6 cellular contexts compared by ENCODE assay signal in the genomic region with DNA sequence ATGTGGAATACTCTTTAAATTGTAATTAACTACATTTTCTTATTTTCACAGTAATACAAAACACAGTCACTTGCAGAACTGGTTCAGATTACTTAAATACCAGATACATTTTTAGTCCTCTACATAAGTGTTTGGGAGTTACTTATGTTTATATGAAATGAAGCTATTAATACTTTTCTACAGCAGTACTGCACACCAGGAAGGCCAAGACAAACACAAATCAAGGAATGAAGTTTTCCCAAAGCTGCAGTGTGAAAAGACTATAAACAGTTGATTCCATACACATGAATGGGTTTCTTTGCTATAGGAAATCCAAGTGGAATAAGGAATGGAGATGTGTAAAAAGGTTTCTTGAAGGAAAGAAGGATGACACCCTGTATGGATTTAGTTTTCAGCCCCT. TPM values are rescaled to one million over a fixed set of nuclear protein-coding genes. Genes with fewer than 3 reads are reported as not detected.
A peak's percentile ranks its signal among the peaks of the same experiment; 100 is the strongest.
DNase-seq lines count a peak whose midpoint lies in the region; ATAC-seq, FAIRE-seq and TF ChIP-seq lines count a peak whose summit lies in the region.
"Not testable (repeated sequence)": the region's sequence is repeated elsewhere in the genome, so short reads cannot be mapped to it uniquely, and the experiment has no call there.

No MANE protein-coding gene starts in this region.

- intact Hi-C loops in esophagus muscularis mucosa (cut with DNase I); natural killer cell (cut with micrococcal nuclease): not testable (repeated sequence)

- ATAC-seq in T-helper 17 cell; natural killer cell; thoracic aorta (ENCODE audit: insufficient number of reproducible peaks, low FRiP score, low read depth): not testable (repeated sequence)

- not testable (repeated sequence) for DNase-seq in D721Med (ENCODE audit: insufficient read length, low spot score); HFFc6; T-helper 17 cell; esophagus muscularis mucosa (ENCODE audit: extremely low spot score); natural killer cell; thoracic aorta (ENCODE audit: low spot score)

- not testable (repeated sequence) for H3K9me3 ChIP-seq in T-helper 17 cell (ENCODE audit: control insufficient read depth, low read length, poor library complexity, severe bottlenecking); esophagus muscularis mucosa; thoracic aorta

- H3K27ac ChIP-seq in esophagus muscularis mucosa (replicated peaks in 1 of 4) (peak overlapping the region; percentile 20 to 59 (median 35)), thoracic aorta (peak overlapping the region; percentile 8 to 23)

- not testable (repeated sequence) for H3K27me3 Mint-ChIP-seq in HFFc6 (ENCODE audit: insufficient read depth); T-helper 17 cell; natural killer cell (ENCODE audit: low read depth in 2 of 2)

- peak; percentile 64 for FAIRE-seq in D721Med (lab: Jason Lieb, UNC)

- not testable (repeated sequence) for H3K4me3 ChIP-seq in esophagus muscularis mucosa, thoracic aorta

- H3K27ac Mint-ChIP-seq in HFFc6 (peak overlapping the region; percentile 18; the same call in 1 of the 2 replicates), T-helper 17 cell (peak overlapping the region; percentile 53), natural killer cell (peak overlapping the region; percentile 63 to 71)

- H3K4me3 Mint-ChIP-seq in HFFc6, T-helper 17 cell, natural killer cell: not testable (repeated sequence)

- not testable (repeated sequence) for TF ChIP-seq POLR2A in esophagus muscularis mucosa (IDR thresholded peaks at IDR 0.05; ENCODE audit: low read depth)

- not testable (repeated sequence) for H3K27me3 ChIP-seq in esophagus muscularis mucosa; thoracic aorta (replicated peaks; ENCODE audit: insufficient read depth)

- peaks cover 0 to 27% (median 16%) of the 10 kb centered on the region in 4 donors for H3K4me1 ChIP-seq in esophagus muscularis mucosa
- peaks cover 0 to 16% of the 10 kb centered on the region in 2 donors for H3K4me1 ChIP-seq in thoracic aorta (ENCODE audit: control insufficient read depth in 1 of 2, low read depth in 2 of 2)

- TF ChIP-seq CTCF in D721Med (IDR thresholded peaks at IDR 0.05; ENCODE audit: insufficient read depth, missing control alignments); HFFc6 (IDR thresholded peaks at IDR 0.05); esophagus muscularis mucosa (IDR thresholded peaks at IDR 0.05); natural killer cell (IDR thresholded peaks at IDR 0.05); thoracic aorta (IDR thresholded peaks at IDR 0.05): not testable (repeated sequence)

- H3K4me1 Mint-ChIP-seq in HFFc6 (ENCODE audit: low read depth) (peaks cover 24% of the 10 kb centered on the region), natural killer cell (peaks cover 16 to 20% of the 10 kb centered on the region in 2 donors)
- H3K4me1 Mint-ChIP-seq in T-helper 17 cell, result not testable (repeated sequence)

- H3K36me3 ChIP-seq in esophagus muscularis mucosa, result peaks cover 4 to 73% (median 46%) of the 10 kb centered on the region in 4 donors
- not testable (repeated sequence) for H3K36me3 ChIP-seq in thoracic aorta

- not testable (repeated sequence) for TF ChIP-seq EP300 in esophagus muscularis mucosa (IDR thresholded peaks at IDR 0.05)

- H3K36me3 Mint-ChIP-seq in HFFc6 (ENCODE audit: low read depth), result peaks cover 32% of the 10 kb centered on the region
- H3K36me3 Mint-ChIP-seq in T-helper 17 cell (ENCODE audit: low read depth); natural killer cell: not testable (repeated sequence)

- not testable (repeated sequence) for H3K9me3 Mint-ChIP-seq in HFFc6, natural killer cell

RNA-seq across cellular contexts. Expression of gene ADAM17, which starts 29.3 kb away (rescaled TPM):
- 10 to 100 TPM; 16.0 to 20.0 (median 19.4) TPM for total RNA-seq in HFFc6 (2021; fragmentation: NEBNext Ultra II Directional; extraction: Animal tissue kit (Norgen Biotek cat#: 25700))
- total RNA-seq in T-helper 17 cell (10 to 100 TPM; 27.2 to 34.0 TPM), esophagus muscularis mucosa (10 to 100 TPM; 12.9 to 17.7 (median 14.9) TPM), natural killer cell (10 to 100 TPM; 44.0 to 53.8 (median 46.8) TPM), thoracic aorta (10 to 100 TPM; 21.8 to 32.4 TPM)

RNA-seq across cellular contexts. Expression of gene YWHAQ, which starts 45.9 kb away (rescaled TPM):
- total RNA-seq in HFFc6 (2021; fragmentation: NEBNext Ultra II Directional; extraction: Animal tissue kit (Norgen Biotek cat#: 25700)), result 100 to 1,000 TPM; 461 to 607 (median 548) TPM
- total RNA-seq in T-helper 17 cell (100 to 1,000 TPM; 176 to 189 TPM), esophagus muscularis mucosa (100 to 1,000 TPM; 223 to 239 (median 230) TPM), natural killer cell (100 to 1,000 TPM; 227 to 240 (median 238) TPM), thoracic aorta (100 to 1,000 TPM; 158 to 183 TPM)
